8 cellular contexts compared by ENCODE assay signal in genomic region chr16:31471241-31471874, GRCh38. TPM values are rescaled to one million over a fixed set of nuclear protein-coding genes. Genes with fewer than 3 reads are reported as not detected.
DNase-seq lines count a peak whose midpoint lies in the region; ATAC-seq and TF ChIP-seq lines count a peak whose summit lies in the region.
"Had no signal": no experiment of that assay in that cellular context is flagged by ENCODE, and none has a peak within 500 bp of the region (broad histone marks: within the 10 kb centered on the region; RNA-seq: fewer than 3 reads in every experiment).

No MANE protein-coding gene starts in this region.

- no peak for DNase-seq in activated naive CD8-positive, alpha-beta T cell treated with anti-CD3 and anti-CD28 coated beads, Interleukin-2, amount 10 ng/mL, durations not matched to agents 7 days and 5 days
- no peak for DNase-seq in activated naive CD8-positive, alpha-beta T cell treated with anti-CD3 and anti-CD28 coated beads, Interleukin-2, amount 50 U/mL, for 24 hours
- DNase-seq in upper lobe of left lung, result no peak
- DNase-seq in SKM-1 (lab: John Stamatoyannopoulos, UW; ENCODE audit: unreplicated experiment), result no peak
- DNase-seq in stimulated activated naive CD8-positive, alpha-beta T cell treated with anti-CD3 and anti-CD28 coated beads, Interleukin-15, Interleukin-2, amounts not matched to agents 100 U/mL and 50 U/mL, for 24 hours, result no peak

- TF ChIP-seq POLR2A in upper lobe of left lung (IDR thresholded peaks at IDR 0.05), result no peak

- TF ChIP-seq CTCF in upper lobe of left lung (IDR thresholded peaks at IDR 0.05), result no peak

- peaks cover 2% of the 10 kb centered on the region for H3K36me3 Mint-ChIP-seq in activated naive CD8-positive, alpha-beta T cell treated with anti-CD3 and anti-CD28 coated beads, Interleukin-2, amount 10 ng/mL, durations not matched to agents 7 days and 5 days
- H3K36me3 Mint-ChIP-seq in activated naive CD8-positive, alpha-beta T cell treated with anti-CD3 and anti-CD28 coated beads, Interleukin-2, amount 50 U/mL, for 24 hours (ENCODE audit: low read depth), result peaks cover 8% of the 10 kb centered on the region

- TF ChIP-seq EP300 in upper lobe of left lung (IDR thresholded peaks at IDR 0.05), result no peak

- peak overlapping the region; percentile 85 to 98 (median 90) for H3K27ac ChIP-seq in upper lobe of left lung
- H3K27ac ChIP-seq: C4-2B had no signal

- H3K9me3 Mint-ChIP-seq in activated naive CD8-positive, alpha-beta T cell treated with anti-CD3 and anti-CD28 coated beads, Interleukin-2, amount 10 ng/mL, durations not matched to agents 7 days and 5 days, result no peaks in the 10 kb centered on the region
- H3K9me3 Mint-ChIP-seq in activated naive CD8-positive, alpha-beta T cell treated with anti-CD3 and anti-CD28 coated beads, Interleukin-2, amount 50 U/mL, for 24 hours, result no peaks in the 10 kb centered on the region

- peaks cover 23% of the 10 kb centered on the region for H3K4me1 Mint-ChIP-seq in activated naive CD8-positive, alpha-beta T cell treated with anti-CD3 and anti-CD28 coated beads, Interleukin-2, amount 10 ng/mL, durations not matched to agents 7 days and 5 days
- H3K4me1 Mint-ChIP-seq in activated naive CD8-positive, alpha-beta T cell treated with anti-CD3 and anti-CD28 coated beads, Interleukin-2, amount 50 U/mL, for 24 hours, result peaks cover 22% of the 10 kb centered on the region

- peaks cover 20 to 42% (median 26%) of the 10 kb centered on the region in 4 donors for H3K4me1 ChIP-seq in upper lobe of left lung

- H3K9me3 ChIP-seq in iPS-18c (ENCODE audit: control insufficient read depth, insufficient read depth, low read length), result peaks cover 2% of the 10 kb centered on the region
- no peaks in the 10 kb centered on the region for H3K9me3 ChIP-seq in upper lobe of left lung

- peak overlapping the region; percentile 11 for H3K4me3 Mint-ChIP-seq in activated naive CD8-positive, alpha-beta T cell treated with anti-CD3 and anti-CD28 coated beads, Interleukin-2, amount 10 ng/mL, durations not matched to agents 7 days and 5 days
- no peak overlapping the region for H3K4me3 Mint-ChIP-seq in activated naive CD8-positive, alpha-beta T cell treated with anti-CD3 and anti-CD28 coated beads, Interleukin-2, amount 50 U/mL, for 24 hours

- H3K36me3 ChIP-seq in upper lobe of left lung, result peaks cover 0 to 42% (median 13%) of the 10 kb centered on the region in 4 donors

- POLR2A ChIA-PET in activated naive CD8-positive, alpha-beta T cell treated with anti-CD3 and anti-CD28 coated beads, Interleukin-2, amount 10 ng/mL, durations not matched to agents 7 days and 5 days (lab: Charles Lee), result interaction anchor here (0.9 kb wide), 1 partner anchor 12 kb away, joined by 3 read pairs; the partner anchor contains the start of gene ARMC5

- no peaks in the 10 kb centered on the region for H3K27me3 ChIP-seq in upper lobe of left lung

- no peak for ATAC-seq in activated naive CD8-positive, alpha-beta T cell treated with anti-CD3 and anti-CD28 coated beads, Interleukin-2, amount 10 ng/mL, durations not matched to agents 7 days and 5 days (ENCODE audit: low read depth)
- no peak for ATAC-seq in activated naive CD8-positive, alpha-beta T cell treated with anti-CD3 and anti-CD28 coated beads, Interleukin-2, amount 50 U/mL, for 24 hours
- no peak for ATAC-seq in upper lobe of left lung (ENCODE audit: low FRiP score in 2 of 2)
- no peak for ATAC-seq in stimulated activated naive CD8-positive, alpha-beta T cell treated with anti-CD3 and anti-CD28 coated beads, Interleukin-15, Interleukin-2, amounts not matched to agents 100 U/mL and 50 U/mL, for 24 hours

- 55 to 81% methylated on average over 3 to 14 of the region's 15 CpGs for WGBS in upper lobe of left lung, 2 donors

- H3K27ac Mint-ChIP-seq in activated naive CD8-positive, alpha-beta T cell treated with anti-CD3 and anti-CD28 coated beads, Interleukin-2, amount 10 ng/mL, durations not matched to agents 7 days and 5 days, result no peak overlapping the region
- H3K27ac Mint-ChIP-seq in activated naive CD8-positive, alpha-beta T cell treated with anti-CD3 and anti-CD28 coated beads, Interleukin-2, amount 50 U/mL, for 24 hours, result no peak overlapping the region

- H3K27me3 Mint-ChIP-seq in activated naive CD8-positive, alpha-beta T cell treated with anti-CD3 and anti-CD28 coated beads, Interleukin-2, amount 10 ng/mL, durations not matched to agents 7 days and 5 days, result peaks cover 36% of the 10 kb centered on the region
- H3K27me3 Mint-ChIP-seq in activated naive CD8-positive, alpha-beta T cell treated with anti-CD3 and anti-CD28 coated beads, Interleukin-2, amount 50 U/mL, for 24 hours, result peaks cover 26% of the 10 kb centered on the region

- H3K4me3 ChIP-seq in iPS-18c (ENCODE audit: insufficient read depth, low read depth, low read length) (peak overlapping the region; percentile 67), upper lobe of left lung (peak overlapping the region; percentile 52 to 75 (median 62))

RNA-seq across cellular contexts. Expression of gene TGFB1I1, which starts 0.6 kb away (rescaled TPM):
- 1 to 10 TPM; 1.4 to 1.5 TPM for total RNA-seq in activated naive CD8-positive, alpha-beta T cell treated with anti-CD3 and anti-CD28 coated beads, Interleukin-2, amount 10 ng/mL, durations not matched to agents 7 days and 5 days
- 10 to 100 TPM; 21.0 to 62.8 (median 27.8) TPM for total RNA-seq in upper lobe of left lung

RNA-seq across cellular contexts. Expression of gene SLC5A2, which starts 11.6 kb away (rescaled TPM):
- total RNA-seq in activated naive CD8-positive, alpha-beta T cell treated with anti-CD3 and anti-CD28 coated beads, Interleukin-2, amount 10 ng/mL, durations not matched to agents 7 days and 5 days, result 1 to 10 TPM in 1 of 2 experiments, under 1 TPM in 1; 0.53 to 1.0 TPM
- 1 to 10 TPM in 4 of 6 donors, under 1 TPM in 2; 0.84 to 3.3 (median 1.2) TPM for total RNA-seq in upper lobe of left lung
- total RNA-seq: dermis microvascular lymphatic vessel endothelial cell had no signal

RNA-seq across cellular contexts. Expression of gene ARMC5, which starts 12.1 kb away (rescaled TPM):
- 10 to 100 TPM; 12.9 to 13.6 TPM for total RNA-seq in activated naive CD8-positive, alpha-beta T cell treated with anti-CD3 and anti-CD28 coated beads, Interleukin-2, amount 10 ng/mL, durations not matched to agents 7 days and 5 days
- 10 to 100 TPM in 5 of 6 donors, 1 to 10 TPM in 1; 6.6 to 18.9 (median 16.2) TPM for total RNA-seq in upper lobe of left lung

RNA-seq across cellular contexts. Expression of gene ZNF843, which starts 28.8 kb away (rescaled TPM):
- under 1 TPM; 0.20 to 0.30 TPM for total RNA-seq in activated naive CD8-positive, alpha-beta T cell treated with anti-CD3 and anti-CD28 coated beads, Interleukin-2, amount 10 ng/mL, durations not matched to agents 7 days and 5 days
- total RNA-seq in upper lobe of left lung, result 1 to 10 TPM in 1 of 6 donors, under 1 TPM in 4, not detected in 1; 0.30 to 1.0 (median 0.77) TPM

RNA-seq across cellular contexts. Expression of gene RUSF1, which starts 36.8 kb away (rescaled TPM):
- total RNA-seq in activated naive CD8-positive, alpha-beta T cell treated with anti-CD3 and anti-CD28 coated beads, Interleukin-2, amount 10 ng/mL, durations not matched to agents 7 days and 5 days, result 10 to 100 TPM; 53.9 to 60.2 TPM
- 100 to 1,000 TPM in 1 of 6 donors, 10 to 100 TPM in 5; 46.8 to 132 (median 80.6) TPM for total RNA-seq in upper lobe of left lung

Comparison
In these comparisons a context has a peak if more than half of its experiments do, and no peak if none do; other contexts are left out.
1. RNA of gene TGFB1I1, which starts 0.6 kb away (total RNA-seq): 21.0 to 62.8 TPM in upper lobe of left lung; 1.4 to 1.5 TPM in activated naive CD8-positive, alpha-beta T cell treated with anti-CD3 and anti-CD28 coated beads, Interleukin-2, amount 10 ng/mL, durations not matched to agents 7 days and 5 days; every median in the first group is over 4 times any median in the second.